16 cellular contexts compared by ENCODE assay signal in genomic region chr17:51079049-51079448, GRCh38. TPM values are rescaled to one million over a fixed set of nuclear protein-coding genes. Genes with fewer than 3 reads are reported as not detected.
DNase-seq lines count a peak whose midpoint lies in the region; ATAC-seq and TF ChIP-seq lines count a peak whose summit lies in the region.
"Had no signal": no experiment of that assay in that cellular context is flagged by ENCODE, and none has a peak within 500 bp of the region (broad histone marks: within the 10 kb centered on the region; RNA-seq: fewer than 3 reads in every experiment).

No MANE protein-coding gene starts in this region.

- CTCF ChIA-PET in naive thymus-derived CD4-positive, alpha-beta T cell (lab: Charles Lee) = no interaction called here

- H3K36me3 ChIP-seq in adipocyte (ENCODE audit: control insufficient read depth, insufficient read depth, low read length, severe bottlenecking) = peaks cover 33% of the 10 kb centered on the region
- H3K36me3 ChIP-seq in naive thymus-derived CD4-positive, alpha-beta T cell (ENCODE audit: control insufficient read depth in 2 of 3, insufficient read depth in 3 of 3, low read length in 3 of 3) = peaks cover 5 to 18% (median 7%) of the 10 kb centered on the region in 3 experiments

- H3K27ac Mint-ChIP-seq in naive thymus-derived CD4-positive, alpha-beta T cell = no peak overlapping the region
- H3K27ac Mint-ChIP-seq: activated CD8-positive, alpha-beta T cell treated with anti-CD3 and anti-CD28 coated beads for 36 hours; activated naive CD8-positive, alpha-beta T cell treated with anti-CD3 and anti-CD28 coated beads for 36 hours had no signal

- peaks cover 6 to 22% (median 15%) of the 10 kb centered on the region in 5 donors for H3K36me3 Mint-ChIP-seq in naive thymus-derived CD4-positive, alpha-beta T cell

- H3K9me3 ChIP-seq in adipocyte (ENCODE audit: control insufficient read depth, low read length) = no peaks in the 10 kb centered on the region
- no peaks in the 10 kb centered on the region for H3K9me3 ChIP-seq in naive thymus-derived CD4-positive, alpha-beta T cell (ENCODE audit: control insufficient read depth in 2 of 3, low read length in 3 of 3)
- H3K9me3 ChIP-seq: BLaER1 had no signal

- H3K27ac ChIP-seq in naive thymus-derived CD4-positive, alpha-beta T cell (ENCODE audit: low read depth, low read length) = no peak overlapping the region
- H3K27ac ChIP-seq: BLaER1 had no signal

- DNase-seq in AG20443 (ENCODE audit: low spot score) (peak; percentile 43), HFF-Myc (ENCODE audit: extremely low read depth, low read depth) (peak; percentile 54), adipocyte (ENCODE audit: low read depth) (peak; percentile 26), iris pigment epithelial cell (ENCODE audit: low read depth) (peak; percentile 48), left lobe of liver (ENCODE audit: low spot score) (no peak), NCI-H526 (lab: John Stamatoyannopoulos, UW) (no peak)
- DNase-seq in naive thymus-derived CD4-positive, alpha-beta T cell = no peak
- DNase-seq: activated CD8-positive, alpha-beta T cell treated with anti-CD3 and anti-CD28 coated beads for 36 hours; activated naive CD8-positive, alpha-beta T cell treated with anti-CD3 and anti-CD28 coated beads for 36 hours; effector CD8-positive, alpha-beta T cell; NCI-H1105; right cardiac atrium; stimulated activated CD4-positive, alpha-beta T cell treated with anti-CD3 and anti-CD28 coated beads, Interleukin-2, amount 100 ng/mL, for 48 hours; SW 1271 had no signal

- POLR2A ChIA-PET in naive thymus-derived CD4-positive, alpha-beta T cell (lab: Charles Lee) = no interaction called here

- peaks cover 24% of the 10 kb centered on the region for H3K4me1 ChIP-seq in adipocyte (ENCODE audit: control insufficient read depth, insufficient read depth, low read length)
- no peaks in the 10 kb centered on the region for H3K4me1 ChIP-seq in naive thymus-derived CD4-positive, alpha-beta T cell (ENCODE audit: control insufficient read depth in 2 of 2, insufficient read depth in 2 of 2, low read length in 2 of 2)

- H3K9ac ChIP-seq in adipocyte (ENCODE audit: low read length) = no peak overlapping the region
- H3K9ac ChIP-seq: BLaER1 had no signal

- H3K27me3 Mint-ChIP-seq in naive thymus-derived CD4-positive, alpha-beta T cell = no peaks in the 10 kb centered on the region
- H3K27me3 Mint-ChIP-seq: activated CD8-positive, alpha-beta T cell treated with anti-CD3 and anti-CD28 coated beads for 36 hours; activated naive CD8-positive, alpha-beta T cell treated with anti-CD3 and anti-CD28 coated beads for 36 hours had no signal

- H3K4me3 Mint-ChIP-seq in naive thymus-derived CD4-positive, alpha-beta T cell = no peak overlapping the region
- H3K4me3 Mint-ChIP-seq: activated CD8-positive, alpha-beta T cell treated with anti-CD3 and anti-CD28 coated beads for 36 hours; activated naive CD8-positive, alpha-beta T cell treated with anti-CD3 and anti-CD28 coated beads for 36 hours had no signal

- intact Hi-C loops in naive thymus-derived CD4-positive, alpha-beta T cell (cut with micrococcal nuclease) = no loop called here

- no peak for ATAC-seq in naive thymus-derived CD4-positive, alpha-beta T cell
- no peak for ATAC-seq in left lobe of liver
- ATAC-seq in GM21619 (IDR thresholded peaks at IDR 0.05; ENCODE audit: unreplicated experiment) = no peak
- ATAC-seq: activated CD8-positive, alpha-beta T cell treated with anti-CD3 and anti-CD28 coated beads for 36 hours; right cardiac atrium had no signal

- no peaks in the 10 kb centered on the region for H3K27me3 ChIP-seq in adipocyte (replicated peaks; ENCODE audit: control insufficient read depth, insufficient read depth, low read length)
- H3K27me3 ChIP-seq in naive thymus-derived CD4-positive, alpha-beta T cell (ENCODE audit: control insufficient read depth in 2 of 2, insufficient read depth in 2 of 2, low read length in 2 of 2) = no peaks in the 10 kb centered on the region
- H3K27me3 ChIP-seq: BLaER1 had no signal

- H3K4me1 Mint-ChIP-seq in naive thymus-derived CD4-positive, alpha-beta T cell = peaks cover 3 to 21% (median 16%) of the 10 kb centered on the region in 7 donors
- H3K4me1 Mint-ChIP-seq: activated naive CD8-positive, alpha-beta T cell treated with anti-CD3 and anti-CD28 coated beads for 36 hours had no signal

- TF ChIP-seq CTCF in HFF-Myc (IDR thresholded peaks at IDR 0.05; ENCODE audit: low read depth, low read length, missing control alignments) = no peak

- H3K4me3 ChIP-seq in HFF-Myc (replicated peaks; ENCODE audit: low read depth, low read length) (no peak overlapping the region), adipocyte (ENCODE audit: low read length) (no peak overlapping the region)
- no peak overlapping the region for H3K4me3 ChIP-seq in naive thymus-derived CD4-positive, alpha-beta T cell (ENCODE audit: low read length)
- H3K4me3 ChIP-seq: BLaER1 had no signal

- H3K9me3 Mint-ChIP-seq in naive thymus-derived CD4-positive, alpha-beta T cell = no peaks in the 10 kb centered on the region
- H3K9me3 Mint-ChIP-seq: activated CD8-positive, alpha-beta T cell treated with anti-CD3 and anti-CD28 coated beads for 36 hours; activated naive CD8-positive, alpha-beta T cell treated with anti-CD3 and anti-CD28 coated beads for 36 hours had no signal

RNA-seq across cellular contexts. Expression of gene SPAG9, which starts 41.6 kb away (rescaled TPM):
- total RNA-seq in naive thymus-derived CD4-positive, alpha-beta T cell = 10 to 100 TPM; 52.6 to 73.4 (median 54.9) TPM
- polyA plus RNA-seq in naive thymus-derived CD4-positive, alpha-beta T cell = 1 to 10 TPM; 3.3 to 5.9 TPM
- 36.5 TPM for total RNA-seq in left lobe of liver

Comparison
In these comparisons a context has a peak if more than half of its experiments do, and no peak if none do; other contexts are left out.
1. DNase-seq: peak in AG20443 (single experiment), HFF-Myc (single experiment), adipocyte (single experiment) and iris pigment epithelial cell (single experiment); none in naive thymus-derived CD4-positive, alpha-beta T cell (0 of 9), left lobe of liver (single experiment) and NCI-H526 (0 of 2).